In genomic region chr3:197791120-197792018, GRCh38 we compare ENCODE assay signal across 8 cellular contexts. TPM values are rescaled to one million over a fixed set of nuclear protein-coding genes. Genes with fewer than 3 reads are reported as not detected.
DNase-seq lines count a peak whose midpoint lies in the region; FAIRE-seq and TF ChIP-seq lines count a peak whose summit lies in the region.

Gene LRCH3 (plus strand): TSS chr3:197791254. CDS start chr3:197791279, 25 bp downstream.

- H3K9ac ChIP-seq in ES-I3 (ENCODE audit: low read depth, low read length) (peak within 1 kb of the TSS; percentile 99), subcutaneous abdominal adipose tissue (ENCODE audit: low read length in 5 of 5) (peak within 1 kb of the TSS; percentile 90 to 98 (median 95))

- H3K9me3 ChIP-seq in ES-I3 (ENCODE audit: control insufficient read depth, insufficient read depth, low read length) (no peaks in the 10 kb centered on the region), SJSA1 (replicated peaks) (no peaks in the 10 kb centered on the region), neuron (ENCODE audit: low read length) (no peaks in the 10 kb centered on the region), subcutaneous abdominal adipose tissue (ENCODE audit: control insufficient read depth in 5 of 5, low read length in 5 of 5) (no peaks in the 10 kb centered on the region)

- peak; percentile 15 for FAIRE-seq in H54 (lab: Jason Lieb, UNC)
- FAIRE-seq in frontal cortex (lab: Jason Lieb, UNC): no peak

- peak; percentile 92 for DNase-seq in H54 (ENCODE audit: insufficient read length, low spot score)
- peak; percentile 76 for DNase-seq in M059J (ENCODE audit: low read depth)
- DNase-seq in SJSA1 (ENCODE audit: low read depth in 1 of 2, low spot score in 2 of 2): peak; percentile 85 to 92
- DNase-seq in activated naive CD4-positive, alpha-beta T cell treated with Interleukin-2 at 50 U/mL for 16 hours: peak; percentile 85
- DNase-seq in frontal cortex (ENCODE audit: low spot score in 2 of 2): peak; percentile 82 to 87

- H2AFZ ChIP-seq in neuron (ENCODE audit: low read depth, low read length): peak within 1 kb of the TSS; percentile 80

- H3K27ac ChIP-seq in SJSA1: peak within 1 kb of the TSS; percentile 97
- H3K27ac ChIP-seq in subcutaneous abdominal adipose tissue (ENCODE audit: low read depth, low read length): peak within 1 kb of the TSS; percentile 91

- H3K36me3 ChIP-seq in ES-I3 (ENCODE audit: insufficient read depth, low read length): no peaks in the 10 kb centered on the region
- peaks cover 19% of the 10 kb centered on the region for H3K36me3 ChIP-seq in SJSA1
- peaks cover 3% of the 10 kb centered on the region for H3K36me3 ChIP-seq in neuron (ENCODE audit: insufficient read depth, low read length)
- H3K36me3 ChIP-seq in subcutaneous abdominal adipose tissue (ENCODE audit: control insufficient read depth in 5 of 5, insufficient read depth in 5 of 5, low read length in 5 of 5): peaks cover 0 to 2% (median 0%) of the 10 kb centered on the region in 5 donors

- H3K27me3 ChIP-seq in SJSA1 (replicated peaks): no peaks in the 10 kb centered on the region
- H3K27me3 ChIP-seq in neuron (ENCODE audit: insufficient read depth, low read length): no peaks in the 10 kb centered on the region
- no peaks in the 10 kb centered on the region for H3K27me3 ChIP-seq in subcutaneous abdominal adipose tissue (ENCODE audit: control insufficient read depth in 5 of 5, insufficient read depth in 4 of 5, low read length in 5 of 5)

- peak; percentile 99 for TF ChIP-seq POLR2A in H54 (IDR thresholded peaks at IDR 0.05; ENCODE audit: low read depth, low read length)

- H3K4me3 ChIP-seq in SJSA1 (peak within 1 kb of the TSS; percentile 96), neuron (ENCODE audit: low read length) (peak within 1 kb of the TSS; percentile 84), subcutaneous abdominal adipose tissue (ENCODE audit: low read depth in 1 of 5, low read length in 5 of 5) (peak within 1 kb of the TSS; percentile 76 to 97 (median 90))

- H3K4me1 ChIP-seq in ES-I3 (ENCODE audit: insufficient read depth, low read length) (no peaks in the 10 kb centered on the region; the same call in 1 of the 2 replicates), SJSA1 (replicated peaks) (peaks cover 12% of the 10 kb centered on the region), neuron (ENCODE audit: insufficient read depth, low read length) (peaks cover 7% of the 10 kb centered on the region), subcutaneous abdominal adipose tissue (ENCODE audit: control insufficient read depth in 5 of 5, insufficient read depth in 5 of 5, low read length in 5 of 5) (peaks cover 0 to 28% (median 21%) of the 10 kb centered on the region in 5 donors)

RNA-seq across cellular contexts. Expression of gene LRCH3, which starts in this region (rescaled TPM):
- total RNA-seq in M059J (2014; rRNA removed; shearing (Covaris generic)): 23.6 and 24.4 TPM in 2 replicates
- total RNA-seq in SJSA1 (2014; rRNA removed; shearing (Covaris generic)): 21.2 and 32.2 TPM in 2 replicates
- total RNA-seq in frontal cortex: 71.7 TPM

Comparison
In these comparisons a context has a peak if more than half of its experiments do, and no peak if none do; other contexts are left out.
1. Peak in every context shown above with its lines: DNase-seq, H3K4me3 ChIP-seq and H3K27ac ChIP-seq.